28 cellular contexts compared by ENCODE assay signal in genomic region chr2:235497096-235497495, GRCh38. TPM values are rescaled to one million over a fixed set of nuclear protein-coding genes. Genes with fewer than 3 reads are reported as not detected.
A peak's percentile ranks its signal among the peaks of the same experiment; 100 is the strongest.
DNase-seq lines count a peak whose midpoint lies in the region; ATAC-seq and TF ChIP-seq lines count a peak whose summit lies in the region.
"Had no signal": no experiment of that assay in that cellular context is flagged by ENCODE, and none has a peak within 500 bp of the region (broad histone marks: within the 10 kb centered on the region; RNA-seq: fewer than 3 reads in every experiment).

No MANE protein-coding gene starts in this region.

- H3K79me2 ChIP-seq in KMS-11 (ENCODE audit: insufficient read depth, low read depth), result peaks cover 66% of the 10 kb centered on the region

- H3K9ac ChIP-seq in KMS-11, result peak overlapping the region; percentile 76; the same call in 1 of the 2 replicates
- H3K9ac ChIP-seq: parathyroid adenoma had no signal

- no peak overlapping the region for H3K27ac ChIP-seq in CD8-positive, alpha-beta memory T cell (ENCODE audit: low read depth, low read length)
- no peak overlapping the region for H3K27ac ChIP-seq in KMS-11
- H3K27ac ChIP-seq: gastroesophageal sphincter, parathyroid adenoma, sigmoid colon, testis, vagina had no signal

- H3K27ac Mint-ChIP-seq in CD8-positive, alpha-beta memory T cell, result no peak overlapping the region
- H3K27ac Mint-ChIP-seq in brain, result peak overlapping the region in 4 of 5 experiments; percentile 89 to 98 (median 90)
- H3K27ac Mint-ChIP-seq in neural crest cell (ENCODE audit: unreplicated experiment), result no peak overlapping the region
- H3K27ac Mint-ChIP-seq in endothelial cell (ENCODE audit: unreplicated experiment), result no peak overlapping the region
- H3K27ac Mint-ChIP-seq: activated CD4-positive, alpha-beta T cell treated with anti-CD3 and anti-CD28 coated beads, Interleukin-2, amount 10 ng/mL, durations not matched to agents 24 days and 14 days; CD4-positive, CD25-positive, alpha-beta regulatory T cell; natural killer cell; stimulated activated memory B cell treated with anti-CD40 and anti-IgM and Interleukin-4, amounts not matched to agents 10 μg/mL and 1 μg/mL and 100 μg/mL, for 72 hours had no signal

- no peaks in the 10 kb centered on the region for H3K36me3 ChIP-seq in CD8-positive, alpha-beta memory T cell (ENCODE audit: insufficient read depth, low read length)
- H3K36me3 ChIP-seq in KMS-11 (ENCODE audit: insufficient read depth), result no peaks in the 10 kb centered on the region
- H3K36me3 ChIP-seq: gastroesophageal sphincter, sigmoid colon, vagina had no signal

- H3K27me3 ChIP-seq in CD8-positive, alpha-beta memory T cell (ENCODE audit: insufficient read depth, low read length, poor library complexity, severe bottlenecking), result peaks cover 4% of the 10 kb centered on the region
- no peaks in the 10 kb centered on the region for H3K27me3 ChIP-seq in KMS-11 (ENCODE audit: insufficient read depth, low read depth)
- H3K27me3 ChIP-seq: gastroesophageal sphincter, sigmoid colon, testis, vagina had no signal

- H3K27me3 Mint-ChIP-seq in CD8-positive, alpha-beta memory T cell, result peaks cover 37 to 38% of the 10 kb centered on the region in 2 donors
- H3K27me3 Mint-ChIP-seq in brain, result peaks cover 13% of the 10 kb centered on the region
- H3K27me3 Mint-ChIP-seq in neural crest cell (ENCODE audit: low read depth), result no peaks in the 10 kb centered on the region
- peaks cover 16% of the 10 kb centered on the region for H3K27me3 Mint-ChIP-seq in endothelial cell (ENCODE audit: unreplicated experiment)

- H3K9me3 ChIP-seq in CD8-positive, alpha-beta memory T cell (ENCODE audit: low read length), result no peaks in the 10 kb centered on the region
- H3K9me3 ChIP-seq: sigmoid colon, testis, vagina had no signal

- DNase-seq in CD8-positive, alpha-beta memory T cell, result no peak
- DNase-seq in neural crest cell (ENCODE audit: low read depth, low spot score) (no peak), omental fat pad (ENCODE audit: low spot score) (no peak), endothelial cell (ENCODE audit: low spot score) (no peak)
- DNase-seq: activated CD4-positive, alpha-beta T cell treated with anti-CD3 and anti-CD28 coated beads, Interleukin-2, amount 10 ng/mL, durations not matched to agents 24 days and 14 days; activated gamma-delta T cell treated with Interleukin-2 at 50 U/mL for 16 hours; activated T-cell treated with anti-CD3 and anti-CD28 coated beads, Interleukin-2, amount 50 U/mL, for 4 hours; CD4-positive, CD25-positive, alpha-beta regulatory T cell; cerebellar nuclear complex; islet precursor cell; left ventricle myocardium superior; natural killer cell; NCI-H2029 treated with DMSO at 0.1 percent for 48 hours; NCI-H82; Right ventricle myocardium superior; sigmoid colon; stimulated activated CD4-positive, alpha-beta T cell treated with anti-CD3 and anti-CD28 coated beads, Interleukin-4, amount 100 ng/mL, for 4 hours; testis had no signal

- no peaks in the 10 kb centered on the region for H3K9me3 Mint-ChIP-seq in CD8-positive, alpha-beta memory T cell
- H3K9me3 Mint-ChIP-seq in brain (peaks cover 0 to 7% (median 4%) of the 10 kb centered on the region in 5 experiments), neural crest cell (no peaks in the 10 kb centered on the region), endothelial cell (ENCODE audit: unreplicated experiment) (no peaks in the 10 kb centered on the region)
- H3K9me3 Mint-ChIP-seq: activated CD4-positive, alpha-beta T cell treated with anti-CD3 and anti-CD28 coated beads, Interleukin-2, amount 10 ng/mL, durations not matched to agents 24 days and 14 days; activated T-cell treated with anti-CD3 and anti-CD28 coated beads, Interleukin-2, amount 50 U/mL, for 4 hours; natural killer cell had no signal

- CTCF ChIA-PET in CD8-positive, alpha-beta memory T cell (lab: Charles Lee), result no interaction called here

- no peak for ATAC-seq in omental fat pad (ENCODE audit: low FRiP score)
- ATAC-seq in GM18858 (IDR thresholded peaks at IDR 0.05; ENCODE audit: unreplicated experiment), result no peak
- no peak for ATAC-seq in GM21390 (IDR thresholded peaks at IDR 0.05; ENCODE audit: unreplicated experiment)
- ATAC-seq: activated T-cell treated with anti-CD3 and anti-CD28 coated beads, Interleukin-2, amount 50 U/mL, for 4 hours; gastroesophageal sphincter; HCT116; K562; left ventricle myocardium superior; natural killer cell; stimulated activated memory B cell treated with anti-CD40 and anti-IgM and Interleukin-4, amounts not matched to agents 10 μg/mL and 1 μg/mL and 100 μg/mL, for 72 hours had no signal

- peaks cover 17% of the 10 kb centered on the region for H3K4me1 ChIP-seq in CD8-positive, alpha-beta memory T cell (ENCODE audit: insufficient read depth, low read length)
- peaks cover 63% of the 10 kb centered on the region for H3K4me1 ChIP-seq in KMS-11 (ENCODE audit: low read depth, poor library complexity, severe bottlenecking)

- POLR2A ChIA-PET in CD8-positive, alpha-beta memory T cell (lab: Charles Lee), result no interaction called here

- no peak overlapping the region for H2AFZ ChIP-seq in KMS-11 (ENCODE audit: low read depth)
- H2AFZ ChIP-seq: parathyroid adenoma had no signal

- H4K20me1 ChIP-seq in KMS-11 (ENCODE audit: insufficient read depth), result no peaks in the 10 kb centered on the region

- H3K36me3 Mint-ChIP-seq in CD8-positive, alpha-beta memory T cell, result no peaks in the 10 kb centered on the region
- peaks cover 11% of the 10 kb centered on the region for H3K36me3 Mint-ChIP-seq in brain
- H3K36me3 Mint-ChIP-seq in neural crest cell (ENCODE audit: low read depth), result no peaks in the 10 kb centered on the region
- H3K36me3 Mint-ChIP-seq in endothelial cell (ENCODE audit: low read depth, unreplicated experiment), result peaks cover 12% of the 10 kb centered on the region
- H3K36me3 Mint-ChIP-seq: CD4-positive, CD25-positive, alpha-beta regulatory T cell; natural killer cell; stimulated activated memory B cell treated with anti-CD40 and anti-IgM and Interleukin-4, amounts not matched to agents 10 μg/mL and 1 μg/mL and 100 μg/mL, for 72 hours had no signal

- no peak overlapping the region for H3K4me3 ChIP-seq in CD8-positive, alpha-beta memory T cell (ENCODE audit: low read length)
- H3K4me3 ChIP-seq in KMS-11 (IDR thresholded peaks at IDR 0.05; ENCODE audit: insufficient read depth, low read depth, low read length), result no peak overlapping the region
- H3K4me3 ChIP-seq: gastroesophageal sphincter, sigmoid colon, testis, vagina had no signal

- H3K4me1 Mint-ChIP-seq in CD8-positive, alpha-beta memory T cell, result peaks cover 26 to 48% (median 37%) of the 10 kb centered on the region in 3 donors
- H3K4me1 Mint-ChIP-seq in brain, result peaks cover 70% of the 10 kb centered on the region
- peaks cover 73% of the 10 kb centered on the region for H3K4me1 Mint-ChIP-seq in neural crest cell
- peaks cover 47% of the 10 kb centered on the region for H3K4me1 Mint-ChIP-seq in endothelial cell (ENCODE audit: unreplicated experiment)

- H3K4me2 ChIP-seq in KMS-11, result peak overlapping the region; percentile 78

- no peak for TF ChIP-seq CTCF in KMS-11 (conservative IDR thresholded peaks at IDR 0.05; ENCODE audit: low read depth, low read length)
- TF ChIP-seq CTCF in brain (conservative IDR thresholded peaks at IDR 0.05), result no peak
- no peak for TF ChIP-seq CTCF in neural crest cell (conservative IDR thresholded peaks at IDR 0.05)
- no peak for TF ChIP-seq CTCF in omental fat pad (IDR thresholded peaks at IDR 0.05)
- TF ChIP-seq CTCF in endothelial cell (IDR thresholded peaks at IDR 0.05; ENCODE audit: unreplicated experiment), result no peak

- peak overlapping the region in 4 of 7 donors; percentile 20 to 57 (median 38) for H3K4me3 Mint-ChIP-seq in CD8-positive, alpha-beta memory T cell
- peak overlapping the region; percentile 89 to 98 (median 90) for H3K4me3 Mint-ChIP-seq in brain
- peak overlapping the region; percentile 92 for H3K4me3 Mint-ChIP-seq in neural crest cell
- H3K4me3 Mint-ChIP-seq in endothelial cell (ENCODE audit: unreplicated experiment), result no peak overlapping the region
- H3K4me3 Mint-ChIP-seq: activated CD4-positive, alpha-beta T cell treated with anti-CD3 and anti-CD28 coated beads, Interleukin-2, amount 10 ng/mL, durations not matched to agents 24 days and 14 days; activated T-cell treated with anti-CD3 and anti-CD28 coated beads, Interleukin-2, amount 50 U/mL, for 4 hours; natural killer cell; stimulated activated memory B cell treated with anti-CD40 and anti-IgM and Interleukin-4, amounts not matched to agents 10 μg/mL and 1 μg/mL and 100 μg/mL, for 72 hours had no signal

RNA-seq across cellular contexts. Expression of gene AGAP1, which starts 3.3 kb away (rescaled TPM):
- total RNA-seq in CD8-positive, alpha-beta memory T cell, result 1 to 10 TPM; 2.7 to 3.3 TPM
- polyA plus RNA-seq in CD8-positive, alpha-beta memory T cell, result 1.2 TPM
- 34.9 TPM for polyA plus RNA-seq in brain (ENCODE audit: insufficient read depth, low read depth, low replicate concordance)
- total RNA-seq in neural crest cell, result 54.7 and 57.7 TPM in 2 replicates
- 10 to 100 TPM; 15.5 to 24.3 (median 16.2) TPM for total RNA-seq in omental fat pad
- total RNA-seq in endothelial cell (ENCODE audit: unreplicated experiment), result 43.9 TPM
- polyA plus RNA-seq: CD4-positive, CD25-positive, alpha-beta regulatory T cell had no signal

Comparison
In these comparisons a context has a peak if more than half of its experiments do, and no peak if none do; other contexts are left out.
1. H3K27ac Mint-ChIP-seq: peak in brain (4 of 5); none in CD8-positive, alpha-beta memory T cell (0 of 8), neural crest cell (single experiment) and endothelial cell (single experiment).